Comparison of ENCODE assay signal across 16 cellular contexts in the genomic region with DNA sequence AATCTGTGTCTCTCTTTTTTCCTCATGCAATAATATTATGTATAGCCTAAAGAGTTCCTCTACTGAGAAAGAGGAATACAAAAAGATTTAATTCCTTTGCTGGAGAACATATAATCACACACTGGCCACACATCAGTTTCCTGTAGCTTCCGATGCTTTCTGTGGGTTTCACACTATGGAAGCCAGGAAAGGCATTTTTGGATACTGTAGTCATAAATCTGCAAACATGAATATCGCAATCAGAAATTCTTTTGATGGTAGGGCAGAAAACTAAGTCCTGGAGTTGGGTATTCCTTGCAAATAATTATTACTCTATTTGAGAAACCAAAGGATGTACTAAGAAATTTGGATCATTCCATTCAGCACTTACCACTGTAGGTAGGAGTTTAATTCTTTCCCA.
DNase-seq lines count a peak whose midpoint lies in the region; ATAC-seq and TF ChIP-seq lines count a peak whose summit lies in the region.
"Had no signal": no experiment of that assay in that cellular context is flagged by ENCODE, and none has a peak within 500 bp of the region (broad histone marks: within the 10 kb centered on the region; RNA-seq: fewer than 3 reads in every experiment).

No MANE protein-coding gene starts in this region.

- H3K9me2 ChIP-seq in GM23248 (ENCODE audit: insufficient read depth): no peaks in the 10 kb centered on the region

- H4K20me1 ChIP-seq in GM23248 (ENCODE audit: insufficient read depth): no peaks in the 10 kb centered on the region

- H3K4me1 ChIP-seq in GM23248 (ENCODE audit: insufficient read depth): no peaks in the 10 kb centered on the region
- H3K4me1 ChIP-seq in RWPE2 (ENCODE audit: insufficient read depth, poor library complexity, severe bottlenecking): no peaks in the 10 kb centered on the region
- H3K4me1 ChIP-seq in ascending aorta: no peaks in the 10 kb centered on the region

- H3K79me2 ChIP-seq in GM23248 (ENCODE audit: insufficient read depth): no peaks in the 10 kb centered on the region

- DNase-seq in GM23248: peak; percentile 3
- no peak for DNase-seq in RWPE2 (ENCODE audit: low spot score)
- peak; percentile 1 to 20 for DNase-seq in cardiac fibroblast (ENCODE audit: low read depth in 2 of 2)
- peak; percentile 22 for DNase-seq in iris pigment epithelial cell (ENCODE audit: low read depth)
- DNase-seq in NCI-H526 treated with DMSO at 0.1 percent for 48 hours (lab: John Stamatoyannopoulos, UW): no peak
- DNase-seq in ascending aorta (ENCODE audit: low spot score in 2 of 2): no peak
- DNase-seq: C1 segment of cervical spinal cord; Calu3; CD4-positive, alpha-beta T cell; DMS153; DMS79 treated with DMSO at 0.1 percent for 48 hours; GF-D8; KG1 had no signal

- no peaks in the 10 kb centered on the region for H3F3A ChIP-seq in GM23248 (ENCODE audit: insufficient read depth)

- no peak overlapping the region for H3K9ac ChIP-seq in GM23248

- H3K4me2 ChIP-seq in GM23248 (ENCODE audit: unreplicated experiment): no peak overlapping the region

- H3K9me3 ChIP-seq in GM23248 (ENCODE audit: low read depth): no peaks in the 10 kb centered on the region
- H3K9me3 ChIP-seq in RWPE2 (ENCODE audit: severe bottlenecking): no peaks in the 10 kb centered on the region
- no peaks in the 10 kb centered on the region for H3K9me3 ChIP-seq in ascending aorta

- TF ChIP-seq CTCF in RWPE2 (IDR thresholded peaks at IDR 0.05; ENCODE audit: poor library complexity, severe bottlenecking): no peak
- TF ChIP-seq CTCF in cardiac fibroblast (IDR thresholded peaks at IDR 0.05; ENCODE audit: low read depth, low read length): no peak
- TF ChIP-seq CTCF in ascending aorta (IDR thresholded peaks at IDR 0.05): no peak

- H3K4me3 ChIP-seq in GM23248: no peak overlapping the region
- H3K4me3 ChIP-seq in RWPE2 (ENCODE audit: severe bottlenecking): no peak overlapping the region
- H3K4me3 ChIP-seq in cardiac fibroblast (replicated peaks in 1 of 2; ENCODE audit: low read depth in 2 of 2, low read length in 2 of 2): no peak overlapping the region
- H3K4me3 ChIP-seq in ascending aorta: no peak overlapping the region

- H3K27me3 ChIP-seq in GM23248 (replicated peaks; ENCODE audit: insufficient read depth): no peaks in the 10 kb centered on the region
- H3K27me3 ChIP-seq in RWPE2 (ENCODE audit: insufficient read depth, poor library complexity, severe bottlenecking): no peaks in the 10 kb centered on the region
- no peaks in the 10 kb centered on the region for H3K27me3 ChIP-seq in ascending aorta

- WGBS in GM23248 (ENCODE audit: low coverage in 1 of 2, low lambda C conversion rate in 2 of 2, missing lambda C conversion rate in 2 of 2), 2 experiments: 50 to 57% methylated on average over 2 of the region's 2 CpGs

- H3K36me3 ChIP-seq in GM23248 (ENCODE audit: low read depth) (no peaks in the 10 kb centered on the region), RWPE2 (ENCODE audit: low read depth) (no peaks in the 10 kb centered on the region), ascending aorta (peaks cover 5 to 12% of the 10 kb centered on the region in 2 donors)

- ATAC-seq in RWPE2 (ENCODE audit: low read depth) (peak; percentile 42; the same call in 1 of the 3 replicates), HG02973 (IDR thresholded peaks at IDR 0.05; ENCODE audit: unreplicated experiment) (no peak)
- ATAC-seq: HCT116 had no signal

- intact Hi-C loops in ascending aorta (cut with DNase I): no loop called here

- no peak overlapping the region for H2AFZ ChIP-seq in GM23248

- H3K27ac ChIP-seq in GM23248 (no peak overlapping the region), RWPE2 (ENCODE audit: poor library complexity, severe bottlenecking) (no peak overlapping the region), ascending aorta (no peak overlapping the region)
- H3K27ac ChIP-seq: HL-60 had no signal

- in situ Hi-C loops in GM23248 (cut with MboI): no loop called here

Comparison
In these comparisons a context has a peak if more than half of its experiments do, and no peak if none do; other contexts are left out.
1. DNase-seq: peak in GM23248 (single experiment), cardiac fibroblast (2 of 2) and iris pigment epithelial cell (single experiment); none in RWPE2 (single experiment), NCI-H526 treated with DMSO at 0.1 percent for 48 hours (single experiment) and ascending aorta (0 of 2).